ENCODE assay signal across 8 cellular contexts in the genomic region with DNA sequence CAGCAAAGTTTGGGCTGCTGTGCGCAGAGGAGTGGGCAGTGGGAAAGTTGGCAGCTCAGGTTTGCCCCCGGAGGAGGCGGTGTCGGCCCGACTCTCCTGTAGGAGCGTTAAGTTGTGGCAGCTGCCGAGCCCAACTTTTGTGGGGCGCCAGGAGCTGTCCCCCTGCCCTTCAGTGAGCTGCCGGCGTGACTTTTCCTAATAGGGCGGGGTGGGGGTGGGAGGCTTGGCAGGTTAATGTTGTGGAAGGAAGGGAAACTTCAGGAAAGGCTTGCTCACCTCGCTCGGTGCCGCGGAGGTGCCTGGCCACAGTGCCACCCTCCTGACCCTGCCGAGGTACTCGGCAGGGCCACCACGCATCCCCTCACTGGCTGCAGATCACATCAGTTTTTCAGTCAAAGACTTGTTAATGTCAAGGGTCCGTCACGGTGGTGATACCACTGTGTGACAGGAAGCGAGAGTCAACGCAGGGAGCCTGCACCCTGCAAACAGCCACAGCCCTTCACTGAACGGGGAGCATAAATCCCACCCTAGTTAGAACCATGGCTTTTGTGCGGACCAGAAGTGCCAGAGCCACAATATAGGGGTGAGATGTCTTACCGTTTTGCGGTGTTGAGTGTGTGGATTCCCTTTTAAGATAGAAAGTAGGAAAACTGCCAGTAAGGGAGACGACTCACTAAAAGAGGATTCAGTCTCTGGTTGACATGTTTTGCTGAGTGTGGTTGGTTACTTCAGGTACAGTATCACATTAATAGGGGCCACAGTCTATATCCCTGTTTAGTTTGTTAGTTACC. TPM values are rescaled to one million over a fixed set of nuclear protein-coding genes. Genes with fewer than 3 reads are reported as not detected.
DNase-seq lines count a peak whose midpoint lies in the region; ATAC-seq and TF ChIP-seq lines count a peak whose summit lies in the region.

No MANE protein-coding gene starts in this region.

- H3K9me3 Mint-ChIP-seq in activated naive CD4-positive, alpha-beta T cell treated with anti-CD3 and anti-CD28 coated beads, Interleukin-2, amount 50 U/mL, for 24 hours, result no peaks in the 10 kb centered on the region
- no peaks in the 10 kb centered on the region for H3K9me3 Mint-ChIP-seq in progenitor cell of endocrine pancreas (ENCODE audit: low read depth)

- H3K27me3 Mint-ChIP-seq in activated naive CD4-positive, alpha-beta T cell treated with anti-CD3 and anti-CD28 coated beads, Interleukin-2, amount 50 U/mL, for 24 hours, result no peaks in the 10 kb centered on the region
- H3K27me3 Mint-ChIP-seq in progenitor cell of endocrine pancreas, result no peaks in the 10 kb centered on the region

- DNase-seq in SIG-M5 treated with dmso at 0.1 percent for 504 hours (lab: John Stamatoyannopoulos, UW; ENCODE audit: unreplicated experiment) (peak; percentile 56), SIG-M5 (lab: John Stamatoyannopoulos, UW) (no peak), SK-MEL-5 (ENCODE audit: low read depth, low spot score) (peak; percentile 41), left cardiac atrium (peak; percentile 46), progenitor cell of endocrine pancreas (ENCODE audit: low spot score, unreplicated experiment) (peak; percentile 28), GM19240 (ENCODE audit: insufficient read length, low spot score) (no peak)

- TF ChIP-seq CTCF in progenitor cell of endocrine pancreas (IDR thresholded peaks at IDR 0.05; ENCODE audit: unreplicated experiment), result peak; percentile 24

- H3K36me3 Mint-ChIP-seq in activated naive CD4-positive, alpha-beta T cell treated with anti-CD3 and anti-CD28 coated beads, Interleukin-2, amount 50 U/mL, for 24 hours, result peaks cover 2% of the 10 kb centered on the region
- peaks cover 1% of the 10 kb centered on the region for H3K36me3 Mint-ChIP-seq in progenitor cell of endocrine pancreas (ENCODE audit: insufficient read depth)

- peak overlapping the region; percentile 97 for H3K27ac Mint-ChIP-seq in activated naive CD4-positive, alpha-beta T cell treated with anti-CD3 and anti-CD28 coated beads, Interleukin-2, amount 50 U/mL, for 24 hours
- peak overlapping the region; percentile 84 for H3K27ac Mint-ChIP-seq in progenitor cell of endocrine pancreas

- in situ Hi-C loops in SK-MEL-5 (cut with HindIII; ENCODE audit: low pct_unique_long_range_greater_than_20kb, low sequenced_read_pairs), result no loop called here

- intact Hi-C loops in left cardiac atrium (cut with DNase I), result loop anchor here in 1 of 2 donors (5.0 kb wide), 1 partner anchor 41 kb away; no protein-coding TSS in a partner anchor

- H3K4me3 Mint-ChIP-seq in activated naive CD4-positive, alpha-beta T cell treated with anti-CD3 and anti-CD28 coated beads, Interleukin-2, amount 50 U/mL, for 24 hours, result peak overlapping the region; percentile 89
- peak overlapping the region; percentile 94 for H3K4me3 Mint-ChIP-seq in progenitor cell of endocrine pancreas (ENCODE audit: low read depth)

- peaks cover 75% of the 10 kb centered on the region for H3K4me1 Mint-ChIP-seq in activated naive CD4-positive, alpha-beta T cell treated with anti-CD3 and anti-CD28 coated beads, Interleukin-2, amount 50 U/mL, for 24 hours
- peaks cover 21% of the 10 kb centered on the region for H3K4me1 Mint-ChIP-seq in progenitor cell of endocrine pancreas (ENCODE audit: low read depth)

- ATAC-seq in HG03066 (IDR thresholded peaks at IDR 0.05; ENCODE audit: low read depth, unreplicated experiment), result peak; percentile 22
- peak; percentile 3 to 5 for ATAC-seq in left cardiac atrium

RNA-seq across cellular contexts. Expression of a gene that starts 0.7 kb away (rescaled TPM):
- total RNA-seq in SK-MEL-5 (2014; rRNA removed; shearing (Covaris generic)), result 35.3 and 39.3 TPM in 2 replicates
- polyA plus RNA-seq in SK-MEL-5 (2015; cell fraction: cytosol; rRNA removed), result 10.7 and 15.0 TPM in 2 replicates
- polyA plus RNA-seq in SK-MEL-5 (2015; cell fraction: nucleus; rRNA removed), result 12.9 and 13.3 TPM in 2 replicates
- total RNA-seq in left cardiac atrium, result 10 to 100 TPM; 54.3 to 59.6 TPM
- 24.2 and 25.6 TPM in 2 replicates for total RNA-seq in progenitor cell of endocrine pancreas

Comparison
In these comparisons a context has a peak if more than half of its experiments do, and no peak if none do; other contexts are left out.
1. DNase-seq: peak in SIG-M5 treated with dmso at 0.1 percent for 504 hours (single experiment), SK-MEL-5 (single experiment), left cardiac atrium (single experiment) and progenitor cell of endocrine pancreas (single experiment); none in SIG-M5 (single experiment) and GM19240 (single experiment).